ENCODE assay signal across 8 cellular contexts in genomic region chr14:63727231-63727735, GRCh38. TPM values are rescaled to one million over a fixed set of nuclear protein-coding genes. Genes with fewer than 3 reads are reported as not detected.
DNase-seq lines count a peak whose midpoint lies in the region; ATAC-seq and TF ChIP-seq lines count a peak whose summit lies in the region.

No MANE protein-coding gene starts in this region.

- H3K27me3 ChIP-seq in left lung = peaks cover 0 to 5% of the 10 kb centered on the region in 2 donors

- peak overlapping the region; percentile 81 for H3K9ac ChIP-seq in SK-N-MC (ENCODE audit: insufficient read length)

- ATAC-seq in GM19351 (IDR thresholded peaks at IDR 0.05; ENCODE audit: unreplicated experiment) (peak; percentile 36), HG03354 (IDR thresholded peaks at IDR 0.05; ENCODE audit: poor library complexity, severe bottlenecking, unreplicated experiment) (peak; percentile 53), left lung (peak; percentile 79)

- peaks cover 10 to 32% of the 10 kb centered on the region in 2 donors for H3K4me1 ChIP-seq in left lung

- H3K27ac ChIP-seq in SK-N-MC (no peak overlapping the region), coronary artery (peak overlapping the region; percentile 87 to 94), left lung (peak overlapping the region; percentile 86 to 87)

- DNase-seq in D341Med (ENCODE audit: low spot score) = peak; percentile 85
- no peak for DNase-seq in SK-N-MC (ENCODE audit: low read depth, low spot score)
- DNase-seq in coronary artery (ENCODE audit: low spot score) = peak; percentile 78
- peak; percentile 48 to 86 for DNase-seq in left lung
- peak; percentile 10 for DNase-seq in stimulated activated CD8-positive, alpha-beta memory T cell treated with anti-CD3 and anti-CD28 coated beads, Interleukin-15, amount 100 ng/mL, for 24 hours (ENCODE audit: low read depth)
- no peak for DNase-seq in GM19238 (ENCODE audit: insufficient read length, low spot score)

- H3K36me3 ChIP-seq in SK-N-MC (ENCODE audit: insufficient read depth, low read length) = no peaks in the 10 kb centered on the region
- no peaks in the 10 kb centered on the region for H3K36me3 ChIP-seq in left lung

- intact Hi-C loops in left lung (cut with DNase I) = no loop called here

- TF ChIP-seq CTCF in coronary artery (IDR thresholded peaks at IDR 0.05) (no peak), left lung (IDR thresholded peaks at IDR 0.05) (no peak)

- H3K4me3 ChIP-seq in SK-N-MC (peak overlapping the region; percentile 95), coronary artery (peak overlapping the region; percentile 97), left lung (peak overlapping the region; percentile 72 to 87)

- H3K9me3 ChIP-seq in SK-N-MC (ENCODE audit: low read depth, low read length) = no peaks in the 10 kb centered on the region
- H3K9me3 ChIP-seq in left lung = no peaks in the 10 kb centered on the region

RNA-seq across cellular contexts. Expression of gene SGPP1, which starts 0.6 kb away (rescaled TPM):
- total RNA-seq in left lung = 10 to 100 TPM; 19.8 to 21.6 TPM

Comparison
In these comparisons a context has a peak if more than half of its experiments do, and no peak if none do; other contexts are left out.
1. DNase-seq: peak in D341Med (single experiment), coronary artery (single experiment), left lung (2 of 2) and stimulated activated CD8-positive, alpha-beta memory T cell treated with anti-CD3 and anti-CD28 coated beads, Interleukin-15, amount 100 ng/mL, for 24 hours (single experiment); none in SK-N-MC (single experiment) and GM19238 (single experiment).
2. Peak in every context shown above with its lines, with median percentiles within 50 percentile points of each other: ATAC-seq and H3K4me3 ChIP-seq.